In genomic region chr14:20714593-20715250, GRCh38 we compare ENCODE assay signal across 9 cellular contexts. TPM values are rescaled to one million over a fixed set of nuclear protein-coding genes. Genes with fewer than 3 reads are reported as not detected.
DNase-seq lines count a peak whose midpoint lies in the region; ATAC-seq and TF ChIP-seq lines count a peak whose summit lies in the region.
"Had no signal": no experiment of that assay in that cellular context is flagged by ENCODE, and none has a peak within 500 bp of the region (broad histone marks: within the 10 kb centered on the region; RNA-seq: fewer than 3 reads in every experiment).

No MANE protein-coding gene starts in this region.

- H3K4me3 ChIP-seq in MG63 (no peak overlapping the region), thyroid gland (replicated peaks in 1 of 3) (no peak overlapping the region)
- H3K4me3 ChIP-seq in effector memory CD4-positive, alpha-beta T cell (ENCODE audit: insufficient read depth, low read depth, low read length, poor library complexity, severe bottlenecking): no peak overlapping the region

- no peaks in the 10 kb centered on the region for H3K27me3 ChIP-seq in MG63
- H3K27me3 ChIP-seq in thyroid gland: no peaks in the 10 kb centered on the region
- H3K27me3 ChIP-seq in effector memory CD4-positive, alpha-beta T cell (replicated peaks; ENCODE audit: control insufficient read depth, insufficient read depth, low read length, poor library complexity, severe bottlenecking): peaks cover 4% of the 10 kb centered on the region

- ATAC-seq in HG03460 (IDR thresholded peaks at IDR 0.05; ENCODE audit: unreplicated experiment) (no peak), HG03139 (IDR thresholded peaks at IDR 0.05; ENCODE audit: unreplicated experiment) (no peak)

- no peak overlapping the region for H3K27ac ChIP-seq in thyroid gland
- no peak overlapping the region for H3K27ac ChIP-seq in effector memory CD4-positive, alpha-beta T cell (ENCODE audit: insufficient read depth, low read length, poor library complexity, severe bottlenecking)

- H3K9me3 ChIP-seq in MG63 (no peaks in the 10 kb centered on the region), thyroid gland (no peaks in the 10 kb centered on the region)
- H3K9me3 ChIP-seq in effector memory CD4-positive, alpha-beta T cell (ENCODE audit: control insufficient read depth, low read length): no peaks in the 10 kb centered on the region

- intact Hi-C loops in thyroid gland (cut with DNase I): no loop called here

- 41 to 42% methylated on average over 4 of the region's 4 CpGs for WGBS in thyroid gland, 2 donors

- H3K36me3 ChIP-seq in MG63 (no peaks in the 10 kb centered on the region), thyroid gland (no peaks in the 10 kb centered on the region)
- H3K36me3 ChIP-seq in effector memory CD4-positive, alpha-beta T cell (ENCODE audit: control insufficient read depth, insufficient read depth, low read length): no peaks in the 10 kb centered on the region

- H3K4me1 ChIP-seq in thyroid gland: peaks cover 0 to 13% of the 10 kb centered on the region in 2 donors
- no peaks in the 10 kb centered on the region for H3K4me1 ChIP-seq in effector memory CD4-positive, alpha-beta T cell (ENCODE audit: control insufficient read depth, insufficient read depth, low read length, poor library complexity, severe bottlenecking)

- TF ChIP-seq CTCF in thyroid gland (IDR thresholded peaks at IDR 0.05): no peak

- no peak for TF ChIP-seq POLR2A in thyroid gland (IDR thresholded peaks at IDR 0.05)

- peak; percentile 82 for DNase-seq in MG63
- DNase-seq in dermis blood vessel endothelial cell: peak; percentile 60
- peak; percentile 46 to 61 for DNase-seq in lung microvascular endothelial cell (ENCODE audit: low read depth in 2 of 2)
- peak; percentile 53 to 62 for DNase-seq in thyroid gland
- no peak for DNase-seq in effector memory CD4-positive, alpha-beta T cell
- no peak for DNase-seq in stimulated activated CD4-positive, alpha-beta T cell treated with anti-CD3 and anti-CD28 coated beads, Interleukin-2, amount 100 ng/mL, for 48 hours
- DNase-seq: activated T-cell treated with anti-CD3 and anti-CD28 coated beads, Interleukin-2, amount 50 U/mL, for 24 hours had no signal

RNA-seq across cellular contexts. Expression of gene ANG, which starts 26.2 kb away (rescaled TPM):
- 0.42 and 3.2 TPM in 2 replicates for total RNA-seq in MG63 (2014; rRNA removed; shearing (Covaris generic); ENCODE audit: low replicate concordance)
- 6.3 and 6.4 TPM in 2 replicates for total RNA-seq in dermis blood vessel endothelial cell
- 5.2 and 7.2 TPM in 2 replicates for total RNA-seq in lung microvascular endothelial cell
- total RNA-seq in thyroid gland: 10 to 100 TPM in 1 of 4 donors, 1 to 10 TPM in 3; 2.8 to 17.6 (median 5.8) TPM

RNA-seq across cellular contexts. Expression of gene RNASE4, which starts 30.4 kb away (rescaled TPM):
- 2.3 and 6.1 TPM in 2 replicates for total RNA-seq in MG63 (2014; rRNA removed; shearing (Covaris generic); ENCODE audit: low replicate concordance)
- total RNA-seq in dermis blood vessel endothelial cell: 11.4 and 25.7 TPM in 2 replicates
- 10.5 and 12.4 TPM in 2 replicates for total RNA-seq in lung microvascular endothelial cell
- total RNA-seq in thyroid gland: 10 to 100 TPM; 15.5 to 58.9 (median 45.8) TPM

RNA-seq across cellular contexts. Expression of gene EDDM3A, which starts 31.0 kb away (rescaled TPM):
- not detected in 2 replicates for total RNA-seq in MG63 (2014; rRNA removed; shearing (Covaris generic); ENCODE audit: low replicate concordance)
- total RNA-seq in dermis blood vessel endothelial cell: not detected in 2 replicates
- total RNA-seq in lung microvascular endothelial cell: not detected in 2 replicates
- total RNA-seq in thyroid gland: not detected

RNA-seq across cellular contexts. Expression of gene EDDM3B, which starts 53.5 kb away (rescaled TPM):
- not detected in 2 replicates for total RNA-seq in MG63 (2014; rRNA removed; shearing (Covaris generic); ENCODE audit: low replicate concordance)
- not detected in 2 replicates for total RNA-seq in dermis blood vessel endothelial cell
- total RNA-seq in lung microvascular endothelial cell: not detected in 2 replicates
- total RNA-seq in thyroid gland: not detected

Comparison
In these comparisons a context has a peak if more than half of its experiments do, and no peak if none do; other contexts are left out.
1. DNase-seq: peak in MG63 (single experiment), dermis blood vessel endothelial cell (single experiment), lung microvascular endothelial cell (2 of 2) and thyroid gland (2 of 2); none in effector memory CD4-positive, alpha-beta T cell (0 of 3) and stimulated activated CD4-positive, alpha-beta T cell treated with anti-CD3 and anti-CD28 coated beads, Interleukin-2, amount 100 ng/mL, for 48 hours (0 of 2).